Comparison of ENCODE assay signal across 10 cellular contexts in genomic region chr1:46675549-46676314, GRCh38. TPM values are rescaled to one million over a fixed set of nuclear protein-coding genes. Genes with fewer than 3 reads are reported as not detected.
DNase-seq lines count a peak whose midpoint lies in the region; ATAC-seq lines count a peak whose summit lies in the region.
"Had no signal": no experiment of that assay in that cellular context is flagged by ENCODE, and none has a peak within 500 bp of the region (broad histone marks: within the 10 kb centered on the region; RNA-seq: fewer than 3 reads in every experiment).

No MANE protein-coding gene starts in this region.

- H3K36me3 Mint-ChIP-seq in activated CD4-positive, alpha-beta T cell treated with anti-CD3 and anti-CD28 coated beads for 36 hours (ENCODE audit: low read depth) = peaks cover 32% of the 10 kb centered on the region
- H3K36me3 Mint-ChIP-seq in activated CD4-positive, alpha-beta memory T cell treated with anti-CD3 and anti-CD28 coated beads for 36 hours = peaks cover 28% of the 10 kb centered on the region
- H3K36me3 Mint-ChIP-seq in natural killer cell treated with Interleukin-12 subunit alpha and Interleukin-12 subunit beta and Interleukin-15 and Interleukin-18, amount 100 ng/mL, for 72 hours = peaks cover 18% of the 10 kb centered on the region

- H3K27me3 Mint-ChIP-seq in activated CD4-positive, alpha-beta T cell treated with anti-CD3 and anti-CD28 coated beads for 36 hours = no peaks in the 10 kb centered on the region
- no peaks in the 10 kb centered on the region for H3K27me3 Mint-ChIP-seq in activated CD4-positive, alpha-beta memory T cell treated with anti-CD3 and anti-CD28 coated beads for 36 hours
- no peaks in the 10 kb centered on the region for H3K27me3 Mint-ChIP-seq in natural killer cell treated with Interleukin-12 subunit alpha and Interleukin-12 subunit beta and Interleukin-15 and Interleukin-18, amount 100 ng/mL, for 72 hours

- peak overlapping the region; percentile 24 for H3K4me3 Mint-ChIP-seq in activated CD4-positive, alpha-beta T cell treated with anti-CD3 and anti-CD28 coated beads for 36 hours
- peak overlapping the region; percentile 3 for H3K4me3 Mint-ChIP-seq in activated CD4-positive, alpha-beta memory T cell treated with anti-CD3 and anti-CD28 coated beads for 36 hours
- H3K4me3 Mint-ChIP-seq in natural killer cell treated with Interleukin-12 subunit alpha and Interleukin-12 subunit beta and Interleukin-15 and Interleukin-18, amount 100 ng/mL, for 72 hours = peak overlapping the region; percentile 46

- peak; percentile 76 for ATAC-seq in activated CD4-positive, alpha-beta T cell treated with anti-CD3 and anti-CD28 coated beads for 36 hours
- peak; percentile 61 for ATAC-seq in HG02763 (IDR thresholded peaks at IDR 0.05; ENCODE audit: unreplicated experiment)
- peak; percentile 58 to 65 for ATAC-seq in natural killer cell treated with Interleukin-12 subunit alpha and Interleukin-12 subunit beta and Interleukin-15 and Interleukin-18, amount 100 ng/mL, for 72 hours
- ATAC-seq in GM21576 (IDR thresholded peaks at IDR 0.05; ENCODE audit: unreplicated experiment) = no peak
- ATAC-seq: esophagus mucosa had no signal

- CTCF ChIA-PET in activated CD4-positive, alpha-beta T cell treated with anti-CD3 and anti-CD28 coated beads for 36 hours (lab: Charles Lee) = interaction anchor here (0.6 to 1.0 kb wide), 3 partner anchors 17 to 23 kb away, joined by 3 to 4 read pairs (median 3); no protein-coding TSS in a partner anchor
- CTCF ChIA-PET in activated CD4-positive, alpha-beta memory T cell treated with anti-CD3 and anti-CD28 coated beads for 36 hours (lab: Charles Lee) = interaction anchor here (1.5 to 2.7 kb wide), 4 partner anchors 8 to 49 kb away, joined by 4 to 11 read pairs (median 8); partner anchors contain the start of gene ATPAF1

- intact Hi-C loops in activated CD4-positive, alpha-beta T cell treated with anti-CD3 and anti-CD28 coated beads for 36 hours (cut with DNase I, micrococcal nuclease) = no loop called here
- intact Hi-C loops in activated CD4-positive, alpha-beta memory T cell treated with anti-CD3 and anti-CD28 coated beads for 36 hours (cut with micrococcal nuclease) = no loop called here

- peak overlapping the region; percentile 94 for H3K27ac Mint-ChIP-seq in activated CD4-positive, alpha-beta T cell treated with anti-CD3 and anti-CD28 coated beads for 36 hours
- H3K27ac Mint-ChIP-seq in activated CD4-positive, alpha-beta memory T cell treated with anti-CD3 and anti-CD28 coated beads for 36 hours = peak overlapping the region; percentile 86
- H3K27ac Mint-ChIP-seq in natural killer cell treated with Interleukin-12 subunit alpha and Interleukin-12 subunit beta and Interleukin-15 and Interleukin-18, amount 100 ng/mL, for 72 hours = peak overlapping the region; percentile 77 to 93

- POLR2A ChIA-PET in activated CD4-positive, alpha-beta T cell treated with anti-CD3 and anti-CD28 coated beads for 36 hours (lab: Charles Lee) = no interaction called here
- POLR2A ChIA-PET in activated CD4-positive, alpha-beta memory T cell treated with anti-CD3 and anti-CD28 coated beads for 36 hours (lab: Charles Lee) = interaction anchor here (0.5 to 1.4 kb wide), 3 partner anchors 14 to 59 kb away, joined by 3 to 4 read pairs (median 3); partner anchors contain the start of gene MOB3C

- H3K9me3 Mint-ChIP-seq in activated CD4-positive, alpha-beta T cell treated with anti-CD3 and anti-CD28 coated beads for 36 hours (ENCODE audit: low read depth) = no peaks in the 10 kb centered on the region
- no peaks in the 10 kb centered on the region for H3K9me3 Mint-ChIP-seq in activated CD4-positive, alpha-beta memory T cell treated with anti-CD3 and anti-CD28 coated beads for 36 hours
- H3K9me3 Mint-ChIP-seq in natural killer cell treated with Interleukin-12 subunit alpha and Interleukin-12 subunit beta and Interleukin-15 and Interleukin-18, amount 100 ng/mL, for 72 hours = no peaks in the 10 kb centered on the region

- H3K4me1 Mint-ChIP-seq in activated CD4-positive, alpha-beta T cell treated with anti-CD3 and anti-CD28 coated beads for 36 hours = peaks cover 31% of the 10 kb centered on the region
- peaks cover 36% of the 10 kb centered on the region for H3K4me1 Mint-ChIP-seq in activated CD4-positive, alpha-beta memory T cell treated with anti-CD3 and anti-CD28 coated beads for 36 hours (ENCODE audit: low read depth)
- H3K4me1 Mint-ChIP-seq in natural killer cell treated with Interleukin-12 subunit alpha and Interleukin-12 subunit beta and Interleukin-15 and Interleukin-18, amount 100 ng/mL, for 72 hours (ENCODE audit: low read depth in 2 of 2) = peaks cover 14 to 22% of the 10 kb centered on the region in 2 donors

- no peak for DNase-seq in activated CD4-positive, alpha-beta T cell treated with anti-CD3 and anti-CD28 coated beads for 36 hours
- DNase-seq in activated CD4-positive, alpha-beta T cell treated with anti-CD3 and anti-CD28 coated beads, Interleukin-2, amount 50 U/mL, for 48 hours = no peak
- no peak for DNase-seq in activated CD4-positive, alpha-beta memory T cell treated with anti-CD3 and anti-CD28 coated beads for 36 hours
- DNase-seq in natural killer cell treated with Interleukin-12 subunit alpha and Interleukin-12 subunit beta and Interleukin-15 and Interleukin-18, amount 100 ng/mL, for 72 hours (ENCODE audit: low spot score) = no peak
- DNase-seq in NCI-H2081 treated with DMSO at 0.1 percent for 48 hours (lab: John Stamatoyannopoulos, UW) (no peak), GF-D8 (lab: John Stamatoyannopoulos, UW) (no peak)
- DNase-seq: KG1 had no signal

RNA-seq across cellular contexts. Expression of gene TEX38, which starts 4.1 kb away (rescaled TPM):
- total RNA-seq in activated CD4-positive, alpha-beta T cell treated with anti-CD3 and anti-CD28 coated beads for 36 hours = under 1 TPM in 1 of 2 experiments, not detected in 1; 0.18 TPM
- total RNA-seq in activated CD4-positive, alpha-beta memory T cell treated with anti-CD3 and anti-CD28 coated beads for 36 hours = under 1 TPM in 1 of 2 experiments, not detected in 1; 0.21 TPM
- under 1 TPM in 1 of 2 donors, not detected in 1; 0.59 TPM for total RNA-seq in natural killer cell treated with Interleukin-12 subunit alpha and Interleukin-12 subunit beta and Interleukin-15 and Interleukin-18, amount 100 ng/mL, for 72 hours
- total RNA-seq: esophagus mucosa had no signal

RNA-seq across cellular contexts. Expression of gene ATPAF1, which starts 7.6 kb away (rescaled TPM):
- total RNA-seq in activated CD4-positive, alpha-beta T cell treated with anti-CD3 and anti-CD28 coated beads for 36 hours = 10 to 100 TPM; 46.1 to 48.5 TPM
- 10 to 100 TPM; 45.0 to 45.9 TPM for total RNA-seq in activated CD4-positive, alpha-beta memory T cell treated with anti-CD3 and anti-CD28 coated beads for 36 hours
- 10 to 100 TPM; 34.1 to 40.9 TPM for total RNA-seq in natural killer cell treated with Interleukin-12 subunit alpha and Interleukin-12 subunit beta and Interleukin-15 and Interleukin-18, amount 100 ng/mL, for 72 hours

RNA-seq across cellular contexts. Expression of gene EFCAB14, which starts 43.2 kb away (rescaled TPM):
- 10 to 100 TPM; 37.8 to 54.3 TPM for total RNA-seq in activated CD4-positive, alpha-beta T cell treated with anti-CD3 and anti-CD28 coated beads for 36 hours
- 10 to 100 TPM; 47.1 to 48.0 TPM for total RNA-seq in activated CD4-positive, alpha-beta memory T cell treated with anti-CD3 and anti-CD28 coated beads for 36 hours
- total RNA-seq in natural killer cell treated with Interleukin-12 subunit alpha and Interleukin-12 subunit beta and Interleukin-15 and Interleukin-18, amount 100 ng/mL, for 72 hours = 10 to 100 TPM; 64.2 to 78.4 TPM

RNA-seq across cellular contexts. Expression of gene MOB3C, which starts 59.1 kb away (rescaled TPM):
- 1 to 10 TPM; 8.5 to 8.9 TPM for total RNA-seq in activated CD4-positive, alpha-beta T cell treated with anti-CD3 and anti-CD28 coated beads for 36 hours
- total RNA-seq in activated CD4-positive, alpha-beta memory T cell treated with anti-CD3 and anti-CD28 coated beads for 36 hours = 1 to 10 TPM; 8.2 to 10.0 TPM
- 10 to 100 TPM; 12.3 to 20.7 TPM for total RNA-seq in natural killer cell treated with Interleukin-12 subunit alpha and Interleukin-12 subunit beta and Interleukin-15 and Interleukin-18, amount 100 ng/mL, for 72 hours
